Comparison of ENCODE assay signal across 14 cellular contexts in the genomic region with DNA sequence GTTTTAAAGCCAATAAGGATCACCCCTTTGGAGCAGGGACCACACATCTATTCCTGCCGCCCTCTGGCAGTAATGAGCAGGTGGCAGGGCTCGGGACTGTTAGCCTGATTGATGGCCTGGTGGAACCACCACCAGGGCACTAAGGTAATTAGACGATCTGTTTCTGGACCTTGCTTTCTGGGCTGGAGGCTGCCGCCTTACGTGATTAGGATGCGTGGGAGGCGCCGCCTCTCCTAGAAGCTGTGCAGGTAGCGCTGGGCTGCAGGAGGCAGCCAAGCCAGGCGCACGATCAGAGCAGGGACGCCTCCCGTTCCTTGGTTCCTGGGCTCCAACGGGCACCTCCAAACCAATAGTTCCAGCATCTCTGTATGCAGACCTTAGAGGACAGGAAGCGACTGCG.
DNase-seq lines count a peak whose midpoint lies in the region; ATAC-seq, FAIRE-seq and TF ChIP-seq lines count a peak whose summit lies in the region.
"Had no signal": no experiment of that assay in that cellular context is flagged by ENCODE, and none has a peak within 500 bp of the region (broad histone marks: within the 10 kb centered on the region; RNA-seq: fewer than 3 reads in every experiment).

No MANE protein-coding gene starts in this region.

- H4K20me1 ChIP-seq in astrocyte (ENCODE audit: insufficient read depth, low read length), result no peaks in the 10 kb centered on the region

- peak overlapping the region; percentile 79 for H3K4me2 ChIP-seq in astrocyte (ENCODE audit: low read length)

- no peak overlapping the region for H3K27ac ChIP-seq in astrocyte (ENCODE audit: low read depth, low read length)
- H3K27ac ChIP-seq in kidney (ENCODE audit: low read depth in 2 of 2, low read length in 2 of 2), result no peak overlapping the region
- H3K27ac ChIP-seq: left lung, neutrophil, SJSA1, transverse colon had no signal

- no peaks in the 10 kb centered on the region for H3K36me3 ChIP-seq in astrocyte (ENCODE audit: insufficient read depth, low read length)
- no peaks in the 10 kb centered on the region for H3K36me3 ChIP-seq in kidney (ENCODE audit: control insufficient read depth in 1 of 2, insufficient read depth in 2 of 2, low read length in 2 of 2)
- H3K36me3 ChIP-seq: neutrophil, SJSA1, transverse colon had no signal

- ATAC-seq in activated CD4-positive, alpha-beta T cell treated with anti-CD3 and anti-CD28 coated beads for 36 hours, result no peak

- peak overlapping the region; percentile 8 for H3K4me3 Mint-ChIP-seq in activated CD4-positive, alpha-beta T cell treated with anti-CD3 and anti-CD28 coated beads for 36 hours
- no peak overlapping the region for H3K4me3 Mint-ChIP-seq in astrocyte (ENCODE audit: unreplicated experiment)
- H3K4me3 Mint-ChIP-seq in mesothelial cell of epicardium, result peak overlapping the region; percentile 54
- peak overlapping the region; percentile 76 for H3K4me3 Mint-ChIP-seq in type B pancreatic cell
- no peak overlapping the region for H3K4me3 Mint-ChIP-seq in activated CD4-positive, alpha-beta T cell treated with anti-CD3 and anti-CD28 coated beads, Interleukin-2, amount 10 ng/mL, durations not matched to agents 24 days and 14 days
- H3K4me3 Mint-ChIP-seq: activated T-helper 1 cell treated with anti-CD3 and anti-CD28 coated beads, Interleukin-12 subunit alpha, Interleukin-12 subunit beta, Interleukin-2, Interleukin-4 antibody, amounts not matched to agents 30 ng/mL and 10 ng/mL and 1 ng/mL, durations not matched to agents 14 hours and 24 hours and 36 hours had no signal

- no peaks in the 10 kb centered on the region for H3K9me3 Mint-ChIP-seq in activated CD4-positive, alpha-beta T cell treated with anti-CD3 and anti-CD28 coated beads for 36 hours (ENCODE audit: low read depth)
- H3K9me3 Mint-ChIP-seq in astrocyte (ENCODE audit: unreplicated experiment), result peaks cover 2% of the 10 kb centered on the region
- no peaks in the 10 kb centered on the region for H3K9me3 Mint-ChIP-seq in mesothelial cell of epicardium
- H3K9me3 Mint-ChIP-seq in type B pancreatic cell, result no peaks in the 10 kb centered on the region
- no peaks in the 10 kb centered on the region for H3K9me3 Mint-ChIP-seq in activated CD4-positive, alpha-beta T cell treated with anti-CD3 and anti-CD28 coated beads, Interleukin-2, amount 10 ng/mL, durations not matched to agents 24 days and 14 days
- H3K9me3 Mint-ChIP-seq: activated T-helper 1 cell treated with anti-CD3 and anti-CD28 coated beads, Interleukin-12 subunit alpha, Interleukin-12 subunit beta, Interleukin-2, Interleukin-4 antibody, amounts not matched to agents 30 ng/mL and 10 ng/mL and 1 ng/mL, durations not matched to agents 14 hours and 24 hours and 36 hours had no signal

- intact Hi-C loops in activated CD4-positive, alpha-beta T cell treated with anti-CD3 and anti-CD28 coated beads for 36 hours (cut with DNase I, micrococcal nuclease), result no loop called here
- intact Hi-C loops in kidney (cut with DNase I), result no loop called here
- intact Hi-C loops in activated CD4-positive, alpha-beta T cell treated with anti-CD3 and anti-CD28 coated beads, Interleukin-2, amount 10 ng/mL, durations not matched to agents 24 days and 14 days (cut with micrococcal nuclease), result no loop called here

- H3K4me1 ChIP-seq in astrocyte (ENCODE audit: insufficient read depth, low read length) (no peaks in the 10 kb centered on the region), kidney (ENCODE audit: control insufficient read depth in 1 of 2, insufficient read depth in 1 of 2, low read depth in 1 of 2, low read length in 2 of 2) (no peaks in the 10 kb centered on the region)

- H3K9me3 ChIP-seq in astrocyte (ENCODE audit: insufficient read depth, low read depth, low read length) (no peaks in the 10 kb centered on the region), kidney (ENCODE audit: control insufficient read depth in 1 of 2, low read length in 2 of 2) (no peaks in the 10 kb centered on the region)
- H3K9me3 ChIP-seq: left lung, neutrophil, SJSA1, transverse colon had no signal

- no peaks in the 10 kb centered on the region for H3K4me1 Mint-ChIP-seq in activated CD4-positive, alpha-beta T cell treated with anti-CD3 and anti-CD28 coated beads for 36 hours
- H3K4me1 Mint-ChIP-seq in astrocyte (ENCODE audit: low read depth, unreplicated experiment), result peaks cover 6% of the 10 kb centered on the region
- peaks cover 18% of the 10 kb centered on the region for H3K4me1 Mint-ChIP-seq in mesothelial cell of epicardium
- peaks cover 5% of the 10 kb centered on the region for H3K4me1 Mint-ChIP-seq in type B pancreatic cell (ENCODE audit: unreplicated experiment)
- no peaks in the 10 kb centered on the region for H3K4me1 Mint-ChIP-seq in activated CD4-positive, alpha-beta T cell treated with anti-CD3 and anti-CD28 coated beads, Interleukin-2, amount 10 ng/mL, durations not matched to agents 24 days and 14 days

- no peaks in the 10 kb centered on the region for H3K79me2 ChIP-seq in astrocyte (ENCODE audit: insufficient read depth, low read length)

- no peak for DNase-seq in activated CD4-positive, alpha-beta T cell treated with anti-CD3 and anti-CD28 coated beads for 36 hours
- DNase-seq in activated CD4-positive, alpha-beta T cell treated with anti-CD3 and anti-CD28 coated beads for 4 hours, result no peak
- DNase-seq in astrocyte (ENCODE audit: low read depth) (no peak), mesothelial cell of epicardium (ENCODE audit: low spot score in 2 of 2, unreplicated experiment in 2 of 2) (no peak), type B pancreatic cell (ENCODE audit: extremely low spot score, unreplicated experiment) (no peak), GM10266 (ENCODE audit: extremely low spot score) (no peak), kidney (no peak)
- no peak for DNase-seq in activated CD4-positive, alpha-beta T cell treated with anti-CD3 and anti-CD28 coated beads, Interleukin-2, amount 10 ng/mL, durations not matched to agents 24 days and 14 days

- no peaks in the 10 kb centered on the region for H3K36me3 Mint-ChIP-seq in activated CD4-positive, alpha-beta T cell treated with anti-CD3 and anti-CD28 coated beads for 36 hours (ENCODE audit: low read depth)
- peaks cover 5% of the 10 kb centered on the region for H3K36me3 Mint-ChIP-seq in astrocyte (ENCODE audit: low read depth, unreplicated experiment)
- peaks cover 5% of the 10 kb centered on the region for H3K36me3 Mint-ChIP-seq in mesothelial cell of epicardium
- no peaks in the 10 kb centered on the region for H3K36me3 Mint-ChIP-seq in type B pancreatic cell
- H3K36me3 Mint-ChIP-seq in activated CD4-positive, alpha-beta T cell treated with anti-CD3 and anti-CD28 coated beads, Interleukin-2, amount 10 ng/mL, durations not matched to agents 24 days and 14 days (ENCODE audit: low read depth), result no peaks in the 10 kb centered on the region

- H3K4me3 ChIP-seq in astrocyte (ENCODE audit: insufficient read depth, low read depth, low read length), result no peak overlapping the region
- peak overlapping the region in 1 of 2 donors; percentile 54 for H3K4me3 ChIP-seq in kidney (ENCODE audit: low read length in 2 of 2)
- H3K4me3 ChIP-seq: SJSA1 had no signal

- H3K27ac Mint-ChIP-seq in activated CD4-positive, alpha-beta T cell treated with anti-CD3 and anti-CD28 coated beads for 36 hours, result no peak overlapping the region
- H3K27ac Mint-ChIP-seq in astrocyte (ENCODE audit: unreplicated experiment) (no peak overlapping the region), mesothelial cell of epicardium (no peak overlapping the region), type B pancreatic cell (no peak overlapping the region)
- H3K27ac Mint-ChIP-seq in activated CD4-positive, alpha-beta T cell treated with anti-CD3 and anti-CD28 coated beads, Interleukin-2, amount 10 ng/mL, durations not matched to agents 24 days and 14 days, result no peak overlapping the region
- H3K27ac Mint-ChIP-seq: activated T-helper 1 cell treated with anti-CD3 and anti-CD28 coated beads, Interleukin-12 subunit alpha, Interleukin-12 subunit beta, Interleukin-2, Interleukin-4 antibody, amounts not matched to agents 30 ng/mL and 10 ng/mL and 1 ng/mL, durations not matched to agents 14 hours and 24 hours and 36 hours had no signal

- TF ChIP-seq CTCF in astrocyte (IDR thresholded peaks at IDR 0.05; ENCODE audit: insufficient read depth, low read depth, low read length) (no peak), mesothelial cell of epicardium (IDR thresholded peaks at IDR 0.05; ENCODE audit: unreplicated experiment) (no peak), type B pancreatic cell (conservative IDR thresholded peaks at IDR 0.05) (no peak), GM10266 (IDR thresholded peaks at IDR 0.05; ENCODE audit: control insufficient read depth, insufficient read depth, low read depth, missing control alignments) (no peak), kidney (IDR thresholded peaks at IDR 0.05; ENCODE audit: borderline replicate concordance, extremely low read depth, insufficient read depth) (no peak)

- no peak for FAIRE-seq in astrocyte (lab: Jason Lieb, UNC)
- no peak for FAIRE-seq in kidney (lab: Jason Lieb, UNC)
- FAIRE-seq: frontal cortex had no signal

- peaks cover 11% of the 10 kb centered on the region for H3K27me3 ChIP-seq in astrocyte (ENCODE audit: insufficient read depth, low read length)
- H3K27me3 ChIP-seq: SJSA1 had no signal

- H3K27me3 Mint-ChIP-seq in activated CD4-positive, alpha-beta T cell treated with anti-CD3 and anti-CD28 coated beads for 36 hours, result peaks cover 4% of the 10 kb centered on the region
- peaks cover 25% of the 10 kb centered on the region for H3K27me3 Mint-ChIP-seq in astrocyte (ENCODE audit: low read depth, unreplicated experiment)
- peaks cover 30% of the 10 kb centered on the region for H3K27me3 Mint-ChIP-seq in mesothelial cell of epicardium (ENCODE audit: low read depth)
- peaks cover 61% of the 10 kb centered on the region for H3K27me3 Mint-ChIP-seq in type B pancreatic cell
- peaks cover 21% of the 10 kb centered on the region for H3K27me3 Mint-ChIP-seq in activated CD4-positive, alpha-beta T cell treated with anti-CD3 and anti-CD28 coated beads, Interleukin-2, amount 10 ng/mL, durations not matched to agents 24 days and 14 days

- CTCF ChIA-PET in activated CD4-positive, alpha-beta T cell treated with anti-CD3 and anti-CD28 coated beads for 36 hours (lab: Charles Lee), result interaction anchor here (0.6 kb wide), 1 partner anchor 666 kb away, joined by 4 read pairs; no protein-coding TSS in a partner anchor

- POLR2A ChIA-PET in activated CD4-positive, alpha-beta T cell treated with anti-CD3 and anti-CD28 coated beads for 36 hours (lab: Charles Lee), result no interaction called here

- H3K9ac ChIP-seq in astrocyte (ENCODE audit: low read length), result no peak overlapping the region
- no peak overlapping the region for H3K9ac ChIP-seq in kidney (ENCODE audit: low read length in 2 of 2)

- no peak overlapping the region for H2AFZ ChIP-seq in astrocyte (ENCODE audit: low read depth, low read length)

Comparison
In these comparisons a context has a peak if more than half of its experiments do, and no peak if none do; other contexts are left out.
1. H3K4me3 Mint-ChIP-seq: peak in activated CD4-positive, alpha-beta T cell treated with anti-CD3 and anti-CD28 coated beads for 36 hours (single experiment), mesothelial cell of epicardium (single experiment) and type B pancreatic cell (single experiment); none in astrocyte (single experiment) and activated CD4-positive, alpha-beta T cell treated with anti-CD3 and anti-CD28 coated beads, Interleukin-2, amount 10 ng/mL, durations not matched to agents 24 days and 14 days (single experiment).